ENCODE assay signal across 23 cellular contexts in genomic region chr6:121760640-121761213, GRCh38.
"Had no signal": no experiment of that assay in that cellular context is flagged by ENCODE, and none has a peak within 500 bp of the region (broad histone marks: within the 10 kb centered on the region; RNA-seq: fewer than 3 reads in every experiment).

No MANE protein-coding gene starts in this region.

- ATAC-seq: activated CD8-positive, alpha-beta T cell treated with anti-CD3 and anti-CD28 coated beads for 36 hours; left lobe of liver; stimulated activated effector memory CD8-positive, alpha-beta T cell treated with anti-CD3 and anti-CD28 coated beads, Interleukin-12 subunit alpha, Interleukin-12 subunit beta, amount 100 ng/mL, for 72 hours had no signal

- H3K27me3 ChIP-seq: brain microvascular endothelial cell, esophagus muscularis mucosa, right atrium auricular region, stomach, upper lobe of left lung had no signal

- H3K27ac Mint-ChIP-seq: activated CD8-positive, alpha-beta T cell treated with anti-CD3 and anti-CD28 coated beads for 36 hours; activated naive CD4-positive, alpha-beta T cell treated with anti-CD3 and anti-CD28 coated beads for 36 hours; activated T-cell treated with anti-CD3 and anti-CD28 coated beads, Interleukin-2, amount 50 U/mL, for 24 hours; activated T-helper 2 cell treated with anti-CD3 and anti-CD28 coated beads, Interferon-gamma antibody, Interleukin-2, Interleukin-4, amounts not matched to agents 10 μg/mL and 5 μg/mL and 100 μg/mL, durations not matched to agents 14 hours and 24 hours and 36 hours; nephron progenitor cell; stimulated activated effector memory CD8-positive, alpha-beta T cell treated with anti-CD3 and anti-CD28 coated beads, Interleukin-12 subunit alpha, Interleukin-12 subunit beta, amount 100 ng/mL, for 72 hours; T-helper 2 cell treated with Interferon-gamma antibody and Interleukin-4, amounts not matched to agents 5 μg/mL and 100 μg/mL, for 36 hours had no signal

- H3K9me3 Mint-ChIP-seq: activated T-cell treated with anti-CD3 and anti-CD28 coated beads, Interleukin-2, amount 50 U/mL, for 24 hours had no signal

- H3K4me1 Mint-ChIP-seq: nephron progenitor cell; stimulated activated effector memory CD8-positive, alpha-beta T cell treated with anti-CD3 and anti-CD28 coated beads, Interleukin-12 subunit alpha, Interleukin-12 subunit beta, amount 100 ng/mL, for 72 hours had no signal

- H3K36me3 Mint-ChIP-seq: stimulated activated effector memory CD8-positive, alpha-beta T cell treated with anti-CD3 and anti-CD28 coated beads, Interleukin-12 subunit alpha, Interleukin-12 subunit beta, amount 100 ng/mL, for 72 hours had no signal

- H3K4me1 ChIP-seq: esophagus muscularis mucosa, prostate gland, right atrium auricular region, stomach, upper lobe of left lung had no signal

- H3K27me3 Mint-ChIP-seq: activated CD8-positive, alpha-beta T cell treated with anti-CD3 and anti-CD28 coated beads for 36 hours; activated T-cell treated with anti-CD3 and anti-CD28 coated beads, Interleukin-2, amount 50 U/mL, for 24 hours had no signal

- H3K4me3 Mint-ChIP-seq: activated CD8-positive, alpha-beta T cell treated with anti-CD3 and anti-CD28 coated beads for 36 hours; activated naive CD4-positive, alpha-beta T cell treated with anti-CD3 and anti-CD28 coated beads for 36 hours; activated T-cell treated with anti-CD3 and anti-CD28 coated beads, Interleukin-2, amount 50 U/mL, for 24 hours; nephron progenitor cell; stimulated activated effector memory CD8-positive, alpha-beta T cell treated with anti-CD3 and anti-CD28 coated beads, Interleukin-12 subunit alpha, Interleukin-12 subunit beta, amount 100 ng/mL, for 72 hours; T-helper 2 cell treated with Interferon-gamma antibody and Interleukin-4, amounts not matched to agents 5 μg/mL and 100 μg/mL, for 36 hours had no signal

- H3K4me3 ChIP-seq: esophagus muscularis mucosa, lung, prostate gland, right atrium auricular region, stomach, thoracic aorta, upper lobe of left lung had no signal

- H3K36me3 ChIP-seq: brain microvascular endothelial cell, esophagus muscularis mucosa, prostate gland, right atrium auricular region, stomach, thoracic aorta, upper lobe of left lung had no signal

- H3K9me3 ChIP-seq: esophagus muscularis mucosa, prostate gland, right atrium auricular region, stomach, thoracic aorta, upper lobe of left lung had no signal

- DNase-seq: activated CD4-positive, alpha-beta T cell treated with anti-CD3 and anti-CD28 coated beads for 48 hours; activated CD4-positive, CD25-positive, alpha-beta regulatory T cell; activated CD8-positive, alpha-beta T cell treated with anti-CD3 and anti-CD28 coated beads for 36 hours; activated naive CD4-positive, alpha-beta T cell treated with anti-CD3 and anti-CD28 coated beads for 36 hours; activated T-cell treated with anti-CD3 and anti-CD28 coated beads, Interleukin-2, amount 50 U/mL, for 24 hours; aorta; brain microvascular endothelial cell; cerebellar nuclear complex; cortex of kidney; nephron progenitor cell; stimulated activated CD4-positive, alpha-beta T cell treated with anti-CD3 and anti-CD28 coated beads, Interleukin-15, amount 100 ng/mL, for 24 hours; stimulated activated CD4-positive, alpha-beta T cell treated with anti-CD3 and anti-CD28 coated beads, Interleukin-4, amount 100 ng/mL, for 24 hours; stomach; upper lobe of left lung had no signal

- H3K27ac ChIP-seq: brain microvascular endothelial cell, esophagus muscularis mucosa, prostate gland, right atrium auricular region, stomach, thoracic aorta, upper lobe of left lung had no signal
